Comparison of ENCODE assay signal across 1 cellular context in the genomic region with DNA sequence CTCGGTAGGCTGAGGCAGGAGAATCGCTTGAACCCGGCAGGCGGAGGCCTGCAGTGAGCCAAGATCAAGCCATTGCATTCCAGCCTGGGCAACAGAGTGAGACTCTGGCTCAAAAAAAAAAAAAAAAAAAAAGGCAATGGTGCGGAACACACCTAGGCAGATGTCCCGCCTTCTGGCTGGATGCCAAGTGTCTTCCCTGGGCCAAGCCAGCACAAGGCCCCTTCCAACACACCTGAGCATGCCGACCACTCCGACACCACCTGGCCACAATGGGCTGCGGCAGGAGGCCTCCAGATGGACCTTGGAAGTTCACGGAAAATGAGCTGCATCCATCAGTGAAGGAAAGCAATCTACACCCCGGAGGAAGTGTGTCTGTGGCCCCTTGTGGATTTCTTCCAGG.
TF ChIP-seq lines count a peak whose summit lies in the region.

No MANE protein-coding gene starts in this region.

TF ChIP-seq in HepG2, 621 proteins besides CTCF, POLR2A, EP300 and RAD21:
- TF ChIP-seq ZBTB38 (CRISPR knock-in tag; IDR thresholded peaks at IDR 0.05) = peak; percentile 49; the same call in 1 of the 2 replicates
- no peak for TF ChIP-seq ZNF296 (CRISPR knock-in tag; conservative IDR thresholded peaks at IDR 0.05)
- 0 out of 2 replicates have a peak, but pooled peaks have one; percentile 42 for TF ChIP-seq LCORL (IDR thresholded peaks at IDR 0.05)
- TF ChIP-seq LCORL (CRISPR knock-in tag; IDR thresholded peaks at IDR 0.05) = no peak
TF ChIP-seq in HepG2: peak in this region for 2.
